8 cellular contexts compared by ENCODE assay signal in genomic region chr5:134738963-134739661, GRCh38. TPM values are rescaled to one million over a fixed set of nuclear protein-coding genes. Genes with fewer than 3 reads are reported as not detected.
DNase-seq lines count a peak whose midpoint lies in the region; ATAC-seq and TF ChIP-seq lines count a peak whose summit lies in the region.

No MANE protein-coding gene starts in this region.

- TF ChIP-seq CTCF in GM10266 (IDR thresholded peaks at IDR 0.05; ENCODE audit: control insufficient read depth, insufficient read depth, low read depth, missing control alignments) (peak; percentile 32), WERI-Rb-1 (IDR thresholded peaks at IDR 0.05; ENCODE audit: low read depth, low read length) (no peak), testis (IDR thresholded peaks at IDR 0.05) (peak in 1 of 3 experiments; percentile 1)

- ATAC-seq in memory B cell (ENCODE audit: low read depth) (peak; percentile 23), GM21526 (IDR thresholded peaks at IDR 0.05; ENCODE audit: low FRiP score, unreplicated experiment) (no peak)

- intact Hi-C loops in testis (cut with DNase I; ENCODE audit: low total_unique reads) = no loop called here

- no peaks in the 10 kb centered on the region for H3K9me3 Mint-ChIP-seq in memory B cell

- H3K9me3 ChIP-seq in WERI-Rb-1 (ENCODE audit: severe bottlenecking) = no peaks in the 10 kb centered on the region
- H3K9me3 ChIP-seq in effector memory CD4-positive, alpha-beta T cell (ENCODE audit: control insufficient read depth, low read length) = no peaks in the 10 kb centered on the region
- H3K9me3 ChIP-seq in testis = no peaks in the 10 kb centered on the region

- H3K36me3 Mint-ChIP-seq in memory B cell = peaks cover 3% of the 10 kb centered on the region

- peak overlapping the region; percentile 94 for H3K27ac Mint-ChIP-seq in memory B cell

- peaks cover 3% of the 10 kb centered on the region for H3K4me1 ChIP-seq in effector memory CD4-positive, alpha-beta T cell (ENCODE audit: control insufficient read depth, insufficient read depth, low read length, poor library complexity, severe bottlenecking)
- H3K4me1 ChIP-seq in testis = no peaks in the 10 kb centered on the region

- H3K27me3 ChIP-seq in WERI-Rb-1 (ENCODE audit: insufficient read depth, low read depth, severe bottlenecking) (no peaks in the 10 kb centered on the region), testis (no peaks in the 10 kb centered on the region)
- H3K27me3 ChIP-seq in effector memory CD4-positive, alpha-beta T cell (replicated peaks; ENCODE audit: control insufficient read depth, insufficient read depth, low read length, poor library complexity, severe bottlenecking) = no peaks in the 10 kb centered on the region

- no peaks in the 10 kb centered on the region for H3K27me3 Mint-ChIP-seq in memory B cell

- H3K4me3 ChIP-seq in WERI-Rb-1 (ENCODE audit: low read depth, low read length) (peak overlapping the region; percentile 64), testis (peak overlapping the region; percentile 78 to 88)
- H3K4me3 ChIP-seq in effector memory CD4-positive, alpha-beta T cell (ENCODE audit: insufficient read depth, low read depth, low read length, poor library complexity, severe bottlenecking) = peak overlapping the region; percentile 76

- peaks cover 8% of the 10 kb centered on the region for H3K4me1 Mint-ChIP-seq in memory B cell

- peak; percentile 42 for DNase-seq in A172 (ENCODE audit: low spot score)
- peak; percentile 40 for DNase-seq in GM10266 (ENCODE audit: extremely low spot score)
- DNase-seq in NCI-H1694 (lab: John Stamatoyannopoulos, UW) = peak; percentile 3
- peak; percentile 26 for DNase-seq in WERI-Rb-1
- DNase-seq in effector memory CD4-positive, alpha-beta T cell = peak in 1 of 3 donors; percentile 6
- peak in 1 of 2 donors; percentile 17 for DNase-seq in memory B cell (ENCODE audit: low spot score in 2 of 2)
- peak; percentile 27 for DNase-seq in testis

- H3K27ac ChIP-seq in WERI-Rb-1 (peak overlapping the region; percentile 63), testis (peak overlapping the region; percentile 96 to 97)
- H3K27ac ChIP-seq in effector memory CD4-positive, alpha-beta T cell (ENCODE audit: insufficient read depth, low read length, poor library complexity, severe bottlenecking) = peak overlapping the region; percentile 93

- peak overlapping the region; percentile 98 for H3K4me3 Mint-ChIP-seq in memory B cell

- no peak for TF ChIP-seq POLR2A in testis (IDR thresholded peaks at IDR 0.05)

- peaks cover 26% of the 10 kb centered on the region for H3K36me3 ChIP-seq in WERI-Rb-1
- peaks cover 9% of the 10 kb centered on the region for H3K36me3 ChIP-seq in effector memory CD4-positive, alpha-beta T cell (ENCODE audit: control insufficient read depth, insufficient read depth, low read length)
- H3K36me3 ChIP-seq in testis (ENCODE audit: low read depth, missing control alignments) = no peaks in the 10 kb centered on the region

- WGBS in testis, 2 donors = 2% methylated on average over 21 of the region's 21 CpGs

RNA-seq across cellular contexts. Expression of gene CAMLG, which starts 0.8 kb away (rescaled TPM):
- total RNA-seq in A172 (2014; rRNA removed; shearing (Covaris generic)) = 37.8 and 45.5 TPM in 2 replicates
- total RNA-seq in testis = 10 to 100 TPM; 36.9 to 53.2 TPM
- polyA plus RNA-seq in testis (ENCODE audit: insufficient read depth, low read depth, low replicate concordance) = 102 TPM

RNA-seq across cellular contexts. Expression of gene DDX46, which starts 19.5 kb away (rescaled TPM):
- total RNA-seq in A172 (2014; rRNA removed; shearing (Covaris generic)) = 37.8 and 41.8 TPM in 2 replicates
- total RNA-seq in testis = 10 to 100 TPM; 53.0 to 59.5 TPM
- 22.4 TPM for polyA plus RNA-seq in testis (ENCODE audit: insufficient read depth, low read depth, low replicate concordance)
